In the genomic region with DNA sequence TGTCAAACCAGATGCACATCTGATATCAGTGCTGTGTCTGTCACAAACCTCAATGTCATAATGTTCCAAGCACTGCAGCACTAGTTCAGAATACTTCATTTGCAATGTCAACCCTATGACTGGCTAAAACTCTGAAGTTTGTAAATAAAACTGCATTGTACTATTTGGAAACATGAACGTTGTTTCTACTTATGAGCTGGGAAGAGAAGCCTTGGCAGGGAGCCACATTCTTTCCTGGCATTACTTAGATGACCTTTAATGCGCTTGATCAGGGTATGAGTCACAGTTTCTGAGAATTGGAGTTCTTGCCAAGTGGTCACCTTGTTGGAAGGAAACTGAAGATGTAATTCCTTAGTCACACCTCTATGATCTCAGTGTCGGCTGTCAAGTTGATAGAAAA, we compare ENCODE assay signal across 10 cellular contexts.
DNase-seq lines count a peak whose midpoint lies in the region; ATAC-seq, FAIRE-seq and TF ChIP-seq lines count a peak whose summit lies in the region.
"Had no signal": no experiment of that assay in that cellular context is flagged by ENCODE, and none has a peak within 500 bp of the region (broad histone marks: within the 10 kb centered on the region; RNA-seq: fewer than 3 reads in every experiment).

No MANE protein-coding gene starts in this region.

- H3K4me3 ChIP-seq in fibroblast of lung (replicated peaks in 1 of 4; ENCODE audit: control extremely low read depth in 1 of 4, insufficient read depth in 1 of 4, low read depth in 3 of 4, low read length in 4 of 4) (no peak overlapping the region), gastrocnemius medialis (no peak overlapping the region)

- in situ Hi-C loops in gastrocnemius medialis (cut with MboI; ENCODE audit: low sequenced_read_pairs in 4 of 4): no loop called here

- no peaks in the 10 kb centered on the region for H3K79me2 ChIP-seq in fibroblast of lung (ENCODE audit: control insufficient read depth, insufficient read depth, low read length)

- H3K36me3 ChIP-seq in fibroblast of lung (ENCODE audit: control insufficient read depth, insufficient read depth, low read length) (no peaks in the 10 kb centered on the region), gastrocnemius medialis (no peaks in the 10 kb centered on the region)

- H3K4me2 ChIP-seq in fibroblast of lung (ENCODE audit: extremely low read depth, insufficient read depth, low read length): no peak overlapping the region

- H3K9me3 ChIP-seq in fibroblast of lung (ENCODE audit: control insufficient read depth, insufficient read depth, low read depth, low read length) (no peaks in the 10 kb centered on the region), gastrocnemius medialis (no peaks in the 10 kb centered on the region)

- no peaks in the 10 kb centered on the region for H3K4me1 ChIP-seq in fibroblast of lung (ENCODE audit: control insufficient read depth, extremely low read depth, insufficient read depth, low read length)
- peaks cover 0 to 8% of the 10 kb centered on the region in 2 donors for H3K4me1 ChIP-seq in gastrocnemius medialis

- no peak for FAIRE-seq in GM19239 (lab: Jason Lieb, UNC)

- ATAC-seq in gastrocnemius medialis (peak; percentile 81 to 88), GM19397 (IDR thresholded peaks at IDR 0.05; ENCODE audit: unreplicated experiment) (no peak)
- ATAC-seq: activated CD4-positive, alpha-beta T cell treated with anti-CD3 and anti-CD28 coated beads for 36 hours had no signal

- H2AFZ ChIP-seq in fibroblast of lung (ENCODE audit: low read length): no peak overlapping the region

- H3K27me3 ChIP-seq in fibroblast of lung (ENCODE audit: control insufficient read depth, insufficient read depth, low read length) (no peaks in the 10 kb centered on the region), gastrocnemius medialis (no peaks in the 10 kb centered on the region)

- H3K27ac ChIP-seq in fibroblast of lung (ENCODE audit: insufficient read depth, low read length) (no peak overlapping the region), gastrocnemius medialis (no peak overlapping the region)

- TF ChIP-seq CTCF in fibroblast of lung (conservative IDR thresholded peaks at IDR 0.05 in 1 of 2, IDR thresholded peaks at IDR 0.05 in 1 of 2; ENCODE audit: low read depth in 1 of 2, low read length in 2 of 2) (no peak), gastrocnemius medialis (IDR thresholded peaks at IDR 0.05 in 4 of 5, conservative IDR thresholded peaks at IDR 0.05 in 1 of 5) (no peak)

- TF ChIP-seq POLR2A in gastrocnemius medialis (IDR thresholded peaks at IDR 0.05): no peak

- peak; percentile 94 for DNase-seq in HT1080 (ENCODE audit: low read depth)
- DNase-seq in RPMI8226: peak; percentile 5
- peak; percentile 3 to 96 for DNase-seq in fibroblast of lung (ENCODE audit: low read depth in 2 of 2)
- peak in 1 of 2 donors; percentile 30 for DNase-seq in gastrocnemius medialis
- DNase-seq in superior temporal gyrus (ENCODE audit: extremely low spot score): no peak
- no peak for DNase-seq in GM19239 (ENCODE audit: insufficient read length, low spot score)
- DNase-seq in NCI-H2171 (lab: John Stamatoyannopoulos, UW): no peak
- DNase-seq: activated CD4-positive, alpha-beta T cell treated with anti-CD3 and anti-CD28 coated beads for 36 hours; NCI-H1417 treated with DMSO at 0.1 percent for 48 hours had no signal

- no peaks in the 10 kb centered on the region for H4K20me1 ChIP-seq in fibroblast of lung (ENCODE audit: control insufficient read depth, extremely low read depth, insufficient read depth, low read length)

- intact Hi-C loops in gastrocnemius medialis (cut with DNase I; ENCODE audit: low total_unique reads): no loop called here

- H3K9ac ChIP-seq in fibroblast of lung (ENCODE audit: insufficient read depth, low read length): no peak overlapping the region

Comparison
In these comparisons a context has a peak if more than half of its experiments do, and no peak if none do; other contexts are left out.
1. DNase-seq: peak in HT1080 (single experiment), RPMI8226 (single experiment) and fibroblast of lung (2 of 2); none in superior temporal gyrus (single experiment), GM19239 (single experiment) and NCI-H2171 (single experiment).